In the genomic region with DNA sequence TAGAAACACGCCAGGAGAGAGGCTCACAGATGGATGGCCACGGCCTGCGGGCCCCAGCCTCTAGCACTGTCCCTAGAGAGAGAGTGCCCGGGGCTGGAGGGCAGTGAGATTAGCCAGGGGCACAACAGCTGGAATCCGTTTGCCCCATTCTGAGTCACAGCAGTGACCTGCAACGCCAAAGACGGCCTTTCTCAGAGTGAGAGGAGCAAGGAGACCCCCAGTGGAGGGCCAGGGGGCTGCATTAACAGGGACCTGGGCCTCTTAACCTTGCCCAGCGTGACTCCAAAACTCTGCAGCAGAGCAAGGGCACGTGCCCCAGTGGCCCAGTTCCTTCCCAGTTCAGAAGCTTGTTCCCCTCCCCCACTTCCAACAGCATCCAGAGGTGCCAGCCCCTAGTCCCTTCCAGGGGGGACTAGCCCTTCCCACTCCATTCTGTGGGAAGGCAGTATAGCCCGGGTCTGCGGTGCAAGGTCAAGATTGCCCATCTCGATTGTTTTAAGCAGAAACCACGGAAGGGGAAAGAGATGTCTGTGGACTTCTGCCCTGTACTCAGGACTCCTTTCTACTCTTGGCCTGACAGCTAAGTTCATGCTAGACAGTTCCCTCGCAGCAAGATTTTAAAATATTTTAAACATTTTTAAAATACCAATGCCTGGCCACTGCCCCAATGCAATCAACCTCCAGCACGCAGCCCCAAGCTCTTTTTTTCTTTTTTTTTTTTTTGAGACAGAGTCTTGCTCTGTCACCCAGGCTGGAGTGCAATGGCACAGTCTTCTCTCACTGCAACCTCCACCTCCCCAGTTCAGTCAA, we compare ENCODE assay signal across 1 cellular context.
TF ChIP-seq lines count a peak whose summit lies in the region.

No MANE protein-coding gene starts in this region.

TF ChIP-seq in WTC11, 78 proteins besides CTCF, POLR2A, EP300 and RAD21 (continued from another document):
- TF ChIP-seq, protein P1, sequence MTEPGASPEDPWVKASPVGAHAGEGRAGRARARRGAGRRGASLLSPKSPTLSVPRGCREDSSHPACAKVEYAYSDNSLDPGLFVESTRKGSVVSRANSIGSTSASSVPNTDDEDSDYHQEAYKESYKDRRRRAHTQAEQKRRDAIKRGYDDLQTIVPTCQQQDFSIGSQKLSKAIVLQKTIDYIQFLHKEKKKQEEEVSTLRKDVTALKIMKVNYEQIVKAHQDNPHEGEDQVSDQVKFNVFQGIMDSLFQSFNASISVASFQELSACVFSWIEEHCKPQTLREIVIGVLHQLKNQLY (CRISPR knock-in tag; IDR thresholded peaks at IDR 0.05): no peak
- TF ChIP-seq, protein P2, sequence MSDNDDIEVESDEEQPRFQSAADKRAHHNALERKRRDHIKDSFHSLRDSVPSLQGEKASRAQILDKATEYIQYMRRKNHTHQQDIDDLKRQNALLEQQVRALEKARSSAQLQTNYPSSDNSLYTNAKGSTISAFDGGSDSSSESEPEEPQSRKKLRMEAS (CRISPR knock-in tag; IDR thresholded peaks at IDR 0.05): peak; percentile 22; the same call in 1 of the 2 replicates
- TF ChIP-seq, protein P3, sequence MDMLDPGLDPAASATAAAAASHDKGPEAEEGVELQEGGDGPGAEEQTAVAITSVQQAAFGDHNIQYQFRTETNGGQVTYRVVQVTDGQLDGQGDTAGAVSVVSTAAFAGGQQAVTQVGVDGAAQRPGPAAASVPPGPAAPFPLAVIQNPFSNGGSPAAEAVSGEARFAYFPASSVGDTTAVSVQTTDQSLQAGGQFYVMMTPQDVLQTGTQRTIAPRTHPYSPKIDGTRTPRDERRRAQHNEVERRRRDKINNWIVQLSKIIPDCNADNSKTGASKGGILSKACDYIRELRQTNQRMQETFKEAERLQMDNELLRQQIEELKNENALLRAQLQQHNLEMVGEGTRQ (CRISPR knock-in tag; IDR thresholded peaks at IDR 0.05): peak; percentile 72
